Comparison of ENCODE assay signal across 26 cellular contexts in genomic region chr4:52685316-52685715, GRCh38. TPM values are rescaled to one million over a fixed set of nuclear protein-coding genes. Genes with fewer than 3 reads are reported as not detected.
DNase-seq lines count a peak whose midpoint lies in the region; ATAC-seq, FAIRE-seq and TF ChIP-seq lines count a peak whose summit lies in the region.
"Had no signal": no experiment of that assay in that cellular context is flagged by ENCODE, and none has a peak within 500 bp of the region (broad histone marks: within the 10 kb centered on the region; RNA-seq: fewer than 3 reads in every experiment).

No MANE protein-coding gene starts in this region.

- H3K36me3 Mint-ChIP-seq in WTC11: no peaks in the 10 kb centered on the region

- no peak overlapping the region for H3K4me2 ChIP-seq in PC-9
- H3K4me2 ChIP-seq: BLaER1 treated with 17β-estradiol and CSF1 and Interleukin-3, amounts not matched to agents 10 nM and 100 nM had no signal

- H3K9me3 ChIP-seq in PC-9 (ENCODE audit: insufficient read depth, low read depth): no peaks in the 10 kb centered on the region
- H3K9me3 ChIP-seq in breast epithelium: no peaks in the 10 kb centered on the region
- H3K9me3 ChIP-seq: BLaER1 treated with 17β-estradiol and CSF1 and Interleukin-3, amounts not matched to agents 10 nM and 100 nM; SJSA1 had no signal

- ATAC-seq in GM21367 (IDR thresholded peaks at IDR 0.05; ENCODE audit: unreplicated experiment): peak; percentile 43
- peak; percentile 60 for ATAC-seq in HG02885 (IDR thresholded peaks at IDR 0.05; ENCODE audit: poor library complexity, unreplicated experiment)
- ATAC-seq in WTC11: no peak
- ATAC-seq: PC-3, Right ventricle myocardium inferior had no signal

- H3K27ac ChIP-seq in PC-9: no peak overlapping the region
- no peak overlapping the region for H3K27ac ChIP-seq in breast epithelium
- H3K27ac ChIP-seq: BLaER1 treated with 17β-estradiol and CSF1 and Interleukin-3, amounts not matched to agents 10 nM and 100 nM; SJSA1 had no signal

- H3K4me1 Mint-ChIP-seq in WTC11: peaks cover 12% of the 10 kb centered on the region

- no peak for TF ChIP-seq CTCF in WTC11 (IDR thresholded peaks at IDR 0.05)
- no peak for TF ChIP-seq CTCF in PC-9 (conservative IDR thresholded peaks at IDR 0.05)
- TF ChIP-seq CTCF in breast epithelium (IDR thresholded peaks at IDR 0.05): no peak

- DNase-seq in GM12891 (ENCODE audit: insufficient read length, low spot score) (no peak), WTC11 (ENCODE audit: low spot score) (no peak), PC-9 (no peak), breast epithelium (ENCODE audit: low spot score in 2 of 2) (no peak), NCI-H1105 (lab: John Stamatoyannopoulos, UW) (no peak), GM03348 (ENCODE audit: low spot score) (no peak)
- DNase-seq: 8988T; CD4-positive, alpha-beta T cell; H9; KBM-7; MV-4-11; NCI-H1105 treated with DMSO at 0.1 percent for 48 hours; NCI-H146; NCI-H1930; NCI-H2107; NCI-H524; NCI-H748 treated with DMSO at 0.1 percent for 48 hours; NK-92 treated with Interleukin-12 subunit alpha and Interleukin-12 subunit beta, amount 100 ng/mL, for 24 hours; PC-3; T-helper 2 cell had no signal

- CTCF ChIA-PET in WTC11 (lab: Charles Lee) (interaction anchor here (1.2 kb wide), 2 partner anchors 98 to 140 kb away, joined by 3 read pairs; no protein-coding TSS in a partner anchor), PC-9 (lab: Charles Lee) (no interaction called here)

- H3K27me3 ChIP-seq in PC-9 (ENCODE audit: insufficient read depth, low read depth): no peaks in the 10 kb centered on the region
- H3K27me3 ChIP-seq in breast epithelium: no peaks in the 10 kb centered on the region
- H3K27me3 ChIP-seq: BLaER1 treated with 17β-estradiol and CSF1 and Interleukin-3, amounts not matched to agents 10 nM and 100 nM had no signal

- no peaks in the 10 kb centered on the region for H3K9me3 Mint-ChIP-seq in WTC11
- H3K9me3 Mint-ChIP-seq: CD4-positive, alpha-beta T cell; H9 had no signal

- POLR2A ChIA-PET in WTC11 (lab: Charles Lee) (no interaction called here), PC-9 (lab: Charles Lee; ENCODE audit: unreplicated experiment) (no interaction called here)

- H3K9me2 ChIP-seq in PC-9 (ENCODE audit: insufficient read depth): no peaks in the 10 kb centered on the region

- H3K4me3 ChIP-seq in PC-9 (no peak overlapping the region), breast epithelium (no peak overlapping the region)
- H3K4me3 ChIP-seq: BLaER1 treated with 17β-estradiol and CSF1 and Interleukin-3, amounts not matched to agents 10 nM and 100 nM; SJSA1 had no signal

- H3K4me3 Mint-ChIP-seq in WTC11: no peak overlapping the region
- H3K4me3 Mint-ChIP-seq: CD4-positive, alpha-beta T cell; H9 had no signal

- H3F3A ChIP-seq in PC-9 (ENCODE audit: insufficient read depth, low read depth): no peaks in the 10 kb centered on the region

- no TSS peak for BruUV-seq in PC-9 (replicated peaks; lab: Mats Ljungman, UMichigan)

- no peaks in the 10 kb centered on the region for H3K36me3 ChIP-seq in PC-9 (ENCODE audit: low read depth)
- H3K36me3 ChIP-seq in breast epithelium: no peaks in the 10 kb centered on the region
- H3K36me3 ChIP-seq: BLaER1 treated with 17β-estradiol and CSF1 and Interleukin-3, amounts not matched to agents 10 nM and 100 nM; SJSA1 had no signal

- no peak overlapping the region for H3K27ac Mint-ChIP-seq in WTC11
- H3K27ac Mint-ChIP-seq: CD4-positive, alpha-beta T cell had no signal

- H3K79me2 ChIP-seq in PC-9 (ENCODE audit: low read depth): no peaks in the 10 kb centered on the region

- intact Hi-C loops in PC-9 (cut with micrococcal nuclease; ENCODE audit: unreplicated experiment) (no loop called here), breast epithelium (cut with DNase I; ENCODE audit: low total_unique reads) (no loop called here)

- no peak overlapping the region for H2AFZ ChIP-seq in PC-9

- H3K4me1 ChIP-seq in PC-9 (replicated peaks; ENCODE audit: insufficient read depth) (no peaks in the 10 kb centered on the region), breast epithelium (no peaks in the 10 kb centered on the region)
- H3K4me1 ChIP-seq: BLaER1 treated with 17β-estradiol and CSF1 and Interleukin-3, amounts not matched to agents 10 nM and 100 nM; SJSA1 had no signal

- no peak for TF ChIP-seq POLR2A in GM12891 (IDR thresholded peaks at IDR 0.05; ENCODE audit: low read depth, low read length)
- TF ChIP-seq POLR2A in breast epithelium (IDR thresholded peaks at IDR 0.05): no peak

- H3K27me3 Mint-ChIP-seq in WTC11 (ENCODE audit: low read depth): no peaks in the 10 kb centered on the region; the same call in 1 of the 2 replicates

- FAIRE-seq in GM12891 (lab: Jason Lieb, UNC): peak; percentile 33
- FAIRE-seq: D721Med had no signal

- H4K20me1 ChIP-seq in PC-9 (ENCODE audit: insufficient read depth): no peaks in the 10 kb centered on the region
- H4K20me1 ChIP-seq: BLaER1 treated with 17β-estradiol and CSF1 and Interleukin-3, amounts not matched to agents 10 nM and 100 nM had no signal

TF ChIP-seq in GM12891, 5 proteins besides CTCF, POLR2A, EP300 and RAD21:
- TF ChIP-seq SPI1 (IDR thresholded peaks at IDR 0.05; ENCODE audit: low read depth, low read length) (no peak), POU2F2 (IDR thresholded peaks at IDR 0.05; ENCODE audit: low read depth, low read length) (no peak), POLR2AphosphoS5 (IDR thresholded peaks at IDR 0.05; ENCODE audit: low read depth, low read length) (no peak), PAX5 (IDR thresholded peaks at IDR 0.05; ENCODE audit: insufficient read depth, low read length, severe bottlenecking) (no peak)
TF ChIP-seq in GM12891: peak in this region for 0.

TF ChIP-seq in WTC11, 78 proteins besides CTCF, POLR2A, EP300 and RAD21:
- TF ChIP-seq USF2 (CRISPR knock-in tag; IDR thresholded peaks at IDR 0.05) (0 out of 2 replicates have a peak, but pooled peaks have one; percentile 19), ZNF425 (CRISPR knock-in tag; conservative IDR thresholded peaks at IDR 0.05) (no peak)

RNA-seq across cellular contexts. Expression of gene USP46, which starts 26.2 kb away (rescaled TPM):
- polyA plus RNA-seq in GM12891 (2012; ENCODE audit: low read depth, missing spikeins): 5.3 TPM
- total RNA-seq in WTC11 (2021) (48.1 to 54.1 TPM (median 49.5 TPM) in 3 replicates), PC-9 (2021) (13.8 and 17.1 TPM in 2 replicates), breast epithelium (10 to 100 TPM in 2 of 3 donors, 1 to 10 TPM in 1; 8.0 to 16.8 (median 14.1) TPM)
